ENCODE assay signal across 8 cellular contexts in the genomic region with DNA sequence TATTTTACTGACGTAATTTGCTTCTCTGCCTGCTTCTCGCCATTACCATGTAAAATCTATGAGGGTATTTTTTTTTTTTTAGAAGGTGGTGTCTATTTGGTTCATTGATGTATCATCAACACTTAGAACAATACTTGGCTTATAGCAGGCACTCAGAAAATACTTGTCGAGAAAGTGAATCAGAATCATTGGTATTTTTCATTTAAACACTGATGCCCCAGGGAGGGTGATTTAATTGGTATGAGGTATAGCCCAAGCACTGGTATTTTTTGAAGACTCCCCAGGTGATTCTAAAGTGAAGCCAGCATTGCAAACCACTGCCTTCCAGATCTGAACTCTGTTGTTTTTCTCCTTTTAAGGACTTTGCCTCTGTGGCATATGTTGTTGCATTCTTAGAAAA. TPM values are rescaled to one million over a fixed set of nuclear protein-coding genes. Genes with fewer than 3 reads are reported as not detected.
"Had no signal": no experiment of that assay in that cellular context is flagged by ENCODE, and none has a peak within 500 bp of the region (broad histone marks: within the 10 kb centered on the region; RNA-seq: fewer than 3 reads in every experiment).

No MANE protein-coding gene starts in this region.

- H3K9ac ChIP-seq: GM23248 had no signal

- H3K9me3 Mint-ChIP-seq: GM23338, H9, HFFc6 had no signal

- H3K36me3 ChIP-seq: HAP-1 had no signal

- H2AFZ ChIP-seq: GM23248, GM23338 had no signal

- H3K4me3 Mint-ChIP-seq: GM23338, H9, HFFc6 had no signal

- H3K9me3 ChIP-seq: HAP-1 had no signal

- H3K27ac ChIP-seq: GM23248 had no signal

- DNase-seq: GM23248, GOT3, H7, H9, HCEC 1CT, HFFc6 had no signal

- H3K27ac Mint-ChIP-seq: GM23338, H9, HFFc6 had no signal

- H3K4me3 ChIP-seq: GM23248, GM23338, HAP-1 had no signal

RNA-seq across cellular contexts. Expression of gene PDZD2, which starts 16.6 kb away (rescaled TPM):
- total RNA-seq: GM23248 had no signal
